Comparison of ENCODE assay signal across 8 cellular contexts in genomic region chr15:45586990-45587860, GRCh38. TPM values are rescaled to one million over a fixed set of nuclear protein-coding genes. Genes with fewer than 3 reads are reported as not detected.
A peak's percentile ranks its signal among the peaks of the same experiment; 100 is the strongest.
DNase-seq lines count a peak whose midpoint lies in the region; ATAC-seq and TF ChIP-seq lines count a peak whose summit lies in the region.

Gene BLOC1S6, plus strand, starts transcription at chr15:45587379. Its CDS starts 65 bp downstream, at chr15:45587444.

- H3K4me1 ChIP-seq in breast epithelium (peaks cover 0 to 9% of the 10 kb centered on the region in 2 donors), iPS-20b (ENCODE audit: insufficient read depth, low read length) (peaks cover 18% of the 10 kb centered on the region)

- peak within 1 kb of the TSS; percentile 83 to 95 (median 88) for H3K4me3 ChIP-seq in breast epithelium
- peak within 1 kb of the TSS; percentile 92 for H3K4me3 ChIP-seq in iPS-20b (ENCODE audit: low read length)
- peak within 1 kb of the TSS; percentile 58 to 84 (median 81) for H3K4me3 ChIP-seq in skin epidermis

- TF ChIP-seq POLR2A in GM18526 (IDR thresholded peaks at IDR 0.05; ENCODE audit: extremely low read depth, insufficient read length), result peak; percentile 94
- TF ChIP-seq POLR2A in breast epithelium (IDR thresholded peaks at IDR 0.05), result peak; percentile 84

- ATAC-seq in HG03066 (IDR thresholded peaks at IDR 0.05; ENCODE audit: low read depth, unreplicated experiment), result peak; percentile 75

- no peaks in the 10 kb centered on the region for H3K9me3 ChIP-seq in breast epithelium
- no peaks in the 10 kb centered on the region for H3K9me3 ChIP-seq in iPS-20b (ENCODE audit: insufficient read depth, low read depth, low read length)

- H3K9ac ChIP-seq in iPS-20b (ENCODE audit: low read depth, low read length), result peak within 1 kb of the TSS; percentile 96

- H3K27me3 ChIP-seq in breast epithelium, result no peaks in the 10 kb centered on the region
- no peaks in the 10 kb centered on the region for H3K27me3 ChIP-seq in iPS-20b (ENCODE audit: insufficient read depth, low read length)

- H3K36me3 ChIP-seq in breast epithelium, result no peaks in the 10 kb centered on the region
- H3K36me3 ChIP-seq in iPS-20b (ENCODE audit: insufficient read depth, low read depth, low read length), result peaks cover 2% of the 10 kb centered on the region; the same call in 1 of the 2 replicates

- H3K27ac ChIP-seq in VCaP, result peak within 1 kb of the TSS; percentile 96
- peak within 1 kb of the TSS; percentile 99 for H3K27ac ChIP-seq in breast epithelium
- H3K27ac ChIP-seq in iPS-20b (ENCODE audit: low read length), result peak within 1 kb of the TSS; percentile 49
- H3K27ac ChIP-seq in skin epidermis, result peak within 1 kb of the TSS; percentile 81 to 100 (median 98)

- DNase-seq in A172 (ENCODE audit: low spot score) (peak; percentile 84), NCI-H2171 (lab: John Stamatoyannopoulos, UW) (peak; percentile 93), breast epithelium (ENCODE audit: low spot score in 2 of 2) (peak; percentile 75 to 90)

- intact Hi-C loops in breast epithelium (cut with DNase I; ENCODE audit: low total_unique reads), result no loop called here

- TF ChIP-seq CTCF in VCaP (conservative IDR thresholded peaks at IDR 0.05), result no peak
- TF ChIP-seq CTCF in breast epithelium (IDR thresholded peaks at IDR 0.05), result no peak

RNA-seq across cellular contexts. Expression of gene BLOC1S6, which starts in this region (rescaled TPM):
- total RNA-seq in A172 (2014; rRNA removed; shearing (Covaris generic)), result 105 and 121 TPM in 2 replicates
- 10 to 100 TPM; 52.1 to 94.1 (median 68.5) TPM for total RNA-seq in breast epithelium

Comparison
In these comparisons a context has a peak if more than half of its experiments do, and no peak if none do; other contexts are left out.
1. Peak in every context shown above with its lines: DNase-seq, ATAC-seq, H3K4me3 ChIP-seq and H3K27ac ChIP-seq.
2. H3K27ac ChIP-seq: peak in every context shown above with its lines; median percentile 99 in breast epithelium; 98 in skin epidermis; 96 in VCaP; 49 in iPS-20b.